ENCODE assay signal across 1 cellular context in the genomic region with DNA sequence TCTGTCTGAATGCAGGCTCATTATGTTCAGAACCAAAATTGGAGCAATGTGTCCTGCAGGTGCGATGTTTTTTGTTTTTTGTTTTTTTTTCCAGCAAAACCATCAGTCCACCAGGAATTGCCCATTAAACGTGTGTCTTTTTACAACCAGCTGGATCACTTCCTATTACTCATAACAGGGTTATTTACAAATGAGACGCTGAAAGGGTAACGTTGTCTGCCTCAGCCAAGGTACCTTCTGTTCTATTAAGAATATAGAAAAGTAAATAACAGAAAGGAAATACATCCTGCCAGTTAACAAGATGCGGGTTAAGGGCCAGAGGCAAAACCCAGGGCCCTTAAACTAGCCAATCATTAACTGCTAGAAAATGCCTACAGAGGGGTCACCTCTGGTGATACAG.
TF ChIP-seq lines count a peak whose summit lies in the region.

No MANE protein-coding gene starts in this region.

TF ChIP-seq in SK-N-SH treated with all-trans-retinoic acid at 6 μM for 48 hours, 23 proteins besides CTCF, POLR2A, EP300 and RAD21 (continued from another document):
- TF ChIP-seq, protein P1, sequence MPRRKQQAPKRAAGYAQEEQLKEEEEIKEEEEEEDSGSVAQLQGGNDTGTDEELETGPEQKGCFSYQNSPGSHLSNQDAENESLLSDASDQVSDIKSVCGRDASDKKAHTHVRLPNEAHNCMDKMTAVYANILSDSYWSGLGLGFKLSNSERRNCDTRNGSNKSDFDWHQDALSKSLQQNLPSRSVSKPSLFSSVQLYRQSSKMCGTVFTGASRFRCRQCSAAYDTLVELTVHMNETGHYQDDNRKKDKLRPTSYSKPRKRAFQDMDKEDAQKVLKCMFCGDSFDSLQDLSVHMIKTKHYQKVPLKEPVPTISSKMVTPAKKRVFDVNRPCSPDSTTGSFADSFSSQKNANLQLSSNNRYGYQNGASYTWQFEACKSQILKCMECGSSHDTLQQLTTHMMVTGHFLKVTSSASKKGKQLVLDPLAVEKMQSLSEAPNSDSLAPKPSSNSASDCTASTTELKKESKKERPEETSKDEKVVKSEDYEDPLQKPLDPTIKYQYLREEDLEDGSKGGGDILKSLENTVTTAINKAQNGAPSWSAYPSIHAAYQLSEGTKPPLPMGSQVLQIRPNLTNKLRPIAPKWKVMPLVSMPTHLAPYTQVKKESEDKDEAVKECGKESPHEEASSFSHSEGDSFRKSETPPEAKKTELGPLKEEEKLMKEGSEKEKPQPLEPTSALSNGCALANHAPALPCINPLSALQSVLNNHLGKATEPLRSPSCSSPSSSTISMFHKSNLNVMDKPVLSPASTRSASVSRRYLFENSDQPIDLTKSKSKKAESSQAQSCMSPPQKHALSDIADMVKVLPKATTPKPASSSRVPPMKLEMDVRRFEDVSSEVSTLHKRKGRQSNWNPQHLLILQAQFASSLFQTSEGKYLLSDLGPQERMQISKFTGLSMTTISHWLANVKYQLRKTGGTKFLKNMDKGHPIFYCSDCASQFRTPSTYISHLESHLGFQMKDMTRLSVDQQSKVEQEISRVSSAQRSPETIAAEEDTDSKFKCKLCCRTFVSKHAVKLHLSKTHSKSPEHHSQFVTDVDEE (CRISPR knock-in tag; IDR thresholded peaks at IDR 0.05), result no peak
